13 cellular contexts compared by ENCODE assay signal in genomic region chr1:234990874-234991801, GRCh38.
A peak's percentile ranks its signal among the peaks of the same experiment; 100 is the strongest.
DNase-seq lines count a peak whose midpoint lies in the region; ATAC-seq and TF ChIP-seq lines count a peak whose summit lies in the region.
"Had no signal": no experiment of that assay in that cellular context is flagged by ENCODE, and none has a peak within 500 bp of the region (broad histone marks: within the 10 kb centered on the region; RNA-seq: fewer than 3 reads in every experiment).

No MANE protein-coding gene starts in this region.

- CTCF ChIA-PET in CD4-positive, alpha-beta memory T cell (lab: Charles Lee; ENCODE audit: partially characterized antibody): interaction anchor here (1.0 kb wide), 2 partner anchors 11 to 13 kb away, joined by 3 read pairs; no protein-coding TSS in a partner anchor

- in situ Hi-C loops in G401 (cut with HindIII; ENCODE audit: low sequenced_read_pairs): no loop called here

- H3F3A ChIP-seq in neural progenitor cell (ENCODE audit: low read depth): peaks cover 33% of the 10 kb centered on the region

- no peak for DNase-seq in CD4-positive, alpha-beta memory T cell
- DNase-seq in neural progenitor cell (ENCODE audit: low spot score) (no peak), heart left ventricle (no peak), epidermal melanocyte (ENCODE audit: insufficient read length, low spot score) (no peak), G401 (ENCODE audit: low spot score) (no peak)
- DNase-seq: DMS79 treated with DMSO at 0.1 percent for 48 hours, mesendoderm, NCI-H1048, ovary, SJCRH30 had no signal

- H3K27ac Mint-ChIP-seq in CD4-positive, alpha-beta memory T cell: peak overlapping the region in 4 of 7 donors; percentile 21 to 61 (median 47)
- peak overlapping the region; percentile 46 for H3K27ac Mint-ChIP-seq in activated naive CD8-positive, alpha-beta T cell
- H3K27ac Mint-ChIP-seq in neural progenitor cell: peak overlapping the region; percentile 22

- no peaks in the 10 kb centered on the region for H3K27me3 Mint-ChIP-seq in CD4-positive, alpha-beta memory T cell
- no peaks in the 10 kb centered on the region for H3K27me3 Mint-ChIP-seq in activated naive CD8-positive, alpha-beta T cell
- H3K27me3 Mint-ChIP-seq in neural progenitor cell (ENCODE audit: insufficient read depth, low read depth): peaks cover 8% of the 10 kb centered on the region

- H2AFZ ChIP-seq in neural progenitor cell (replicated peaks): no peak overlapping the region

- ATAC-seq in heart left ventricle: no peak

- WGBS in heart left ventricle, 4 donors: 97 to 98% (median 97%) methylated on average over 9 of the region's 9 CpGs

- no peak overlapping the region for H3K4me3 ChIP-seq in CD4-positive, alpha-beta memory T cell (ENCODE audit: low read length in 2 of 2)
- no peak overlapping the region for H3K4me3 ChIP-seq in neural progenitor cell
- H3K4me3 ChIP-seq in heart left ventricle: no peak overlapping the region
- H3K4me3 ChIP-seq: BLaER1 treated with 17β-estradiol and CSF1 and Interleukin-3, amounts not matched to agents 10 nM and 100 nM; ovary; SJCRH30 had no signal

- H3K36me3 ChIP-seq in CD4-positive, alpha-beta memory T cell (ENCODE audit: insufficient read depth, low read length): no peaks in the 10 kb centered on the region
- H3K36me3 ChIP-seq in neural progenitor cell (no peaks in the 10 kb centered on the region), heart left ventricle (no peaks in the 10 kb centered on the region)
- H3K36me3 ChIP-seq: BLaER1 treated with 17β-estradiol and CSF1 and Interleukin-3, amounts not matched to agents 10 nM and 100 nM; ovary; SJCRH30 had no signal

- H3K4me3 Mint-ChIP-seq in CD4-positive, alpha-beta memory T cell: no peak overlapping the region
- H3K4me3 Mint-ChIP-seq in activated naive CD8-positive, alpha-beta T cell: peak overlapping the region; percentile 14
- no peak overlapping the region for H3K4me3 Mint-ChIP-seq in neural progenitor cell

- H3K27ac ChIP-seq in CD4-positive, alpha-beta memory T cell (ENCODE audit: low read depth, low read length): no peak overlapping the region
- H3K27ac ChIP-seq in neural progenitor cell: no peak overlapping the region
- peak overlapping the region in 1 of 12 donors; percentile 92 for H3K27ac ChIP-seq in heart left ventricle
- H3K27ac ChIP-seq: ovary, SJCRH30 had no signal

- peaks cover 32% of the 10 kb centered on the region for H3K4me1 ChIP-seq in CD4-positive, alpha-beta memory T cell (ENCODE audit: insufficient read depth, low read length)
- H3K4me1 ChIP-seq in neural progenitor cell (peaks cover 25% of the 10 kb centered on the region), heart left ventricle (peaks cover 12 to 33% (median 22%) of the 10 kb centered on the region in 12 donors)

- TF ChIP-seq CTCF in neural progenitor cell (IDR thresholded peaks at IDR 0.05): no peak
- TF ChIP-seq CTCF in heart left ventricle (IDR thresholded peaks at IDR 0.05): no peak

- H3K79me2 ChIP-seq in neural progenitor cell (ENCODE audit: low read depth): no peaks in the 10 kb centered on the region

- peaks cover 23 to 47% (median 37%) of the 10 kb centered on the region in 4 donors for H3K4me1 Mint-ChIP-seq in CD4-positive, alpha-beta memory T cell
- peaks cover 52% of the 10 kb centered on the region for H3K4me1 Mint-ChIP-seq in activated naive CD8-positive, alpha-beta T cell (ENCODE audit: low read depth)
- H3K4me1 Mint-ChIP-seq in neural progenitor cell: peaks cover 53% of the 10 kb centered on the region

- no peaks in the 10 kb centered on the region for H3K27me3 ChIP-seq in CD4-positive, alpha-beta memory T cell (ENCODE audit: insufficient read depth, low read length)
- H3K27me3 ChIP-seq in neural progenitor cell: no peaks in the 10 kb centered on the region
- no peaks in the 10 kb centered on the region for H3K27me3 ChIP-seq in heart left ventricle
- H3K27me3 ChIP-seq: BLaER1 treated with 17β-estradiol and CSF1 and Interleukin-3, amounts not matched to agents 10 nM and 100 nM; ovary; SJCRH30 had no signal

- H3K4me2 ChIP-seq in neural progenitor cell: no peak overlapping the region
- H3K4me2 ChIP-seq: BLaER1 treated with 17β-estradiol and CSF1 and Interleukin-3, amounts not matched to agents 10 nM and 100 nM had no signal

- H3K36me3 Mint-ChIP-seq in CD4-positive, alpha-beta memory T cell: no peaks in the 10 kb centered on the region
- H3K36me3 Mint-ChIP-seq in activated naive CD8-positive, alpha-beta T cell: no peaks in the 10 kb centered on the region
- H3K36me3 Mint-ChIP-seq in neural progenitor cell: no peaks in the 10 kb centered on the region

- intact Hi-C loops in CD4-positive, alpha-beta memory T cell (cut with micrococcal nuclease): no loop called here
- intact Hi-C loops in heart left ventricle (cut with DNase I): loop anchor here in 6 of 10 donors (10.0 kb wide), 5 partner anchors 54 to 496 kb away; partner anchors contain the start of gene IRF2BP2 (in 1 of the 6)

- peak; percentile 8 for TF ChIP-seq POLR2A in GM19193 (IDR thresholded peaks at IDR 0.05; ENCODE audit: extremely low read depth, insufficient read depth, insufficient read length)
- no peak for TF ChIP-seq POLR2A in heart left ventricle (IDR thresholded peaks at IDR 0.05)

- no peaks in the 10 kb centered on the region for H3K9me3 ChIP-seq in CD4-positive, alpha-beta memory T cell (ENCODE audit: control insufficient read depth in 1 of 2, low read length in 2 of 2)
- H3K9me3 ChIP-seq in neural progenitor cell (ENCODE audit: low read depth): no peaks in the 10 kb centered on the region
- H3K9me3 ChIP-seq in heart left ventricle: no peaks in the 10 kb centered on the region
- H3K9me3 ChIP-seq: BLaER1 treated with 17β-estradiol and CSF1 and Interleukin-3, amounts not matched to agents 10 nM and 100 nM; ovary; SJCRH30 had no signal

- H4K20me1 ChIP-seq in neural progenitor cell (ENCODE audit: low read depth): no peaks in the 10 kb centered on the region
- H4K20me1 ChIP-seq: BLaER1 treated with 17β-estradiol and CSF1 and Interleukin-3, amounts not matched to agents 10 nM and 100 nM had no signal

- no peak overlapping the region for H3K9ac ChIP-seq in neural progenitor cell
- H3K9ac ChIP-seq: BLaER1 treated with 17β-estradiol and CSF1 and Interleukin-3, amounts not matched to agents 10 nM and 100 nM had no signal

- H3K9me3 Mint-ChIP-seq in CD4-positive, alpha-beta memory T cell: no peaks in the 10 kb centered on the region
- no peaks in the 10 kb centered on the region for H3K9me3 Mint-ChIP-seq in activated naive CD8-positive, alpha-beta T cell (ENCODE audit: low read depth)
- H3K9me3 Mint-ChIP-seq in neural progenitor cell: no peaks in the 10 kb centered on the region

- POLR2A ChIA-PET in CD4-positive, alpha-beta memory T cell (lab: Charles Lee; ENCODE audit: partially characterized antibody): interaction anchor here (0.9 to 1.5 kb wide), 3 partner anchors 11 to 20 kb away, joined by 3 to 4 read pairs (median 3); no protein-coding TSS in a partner anchor
